3 cellular contexts compared by ENCODE assay signal in the genomic region with DNA sequence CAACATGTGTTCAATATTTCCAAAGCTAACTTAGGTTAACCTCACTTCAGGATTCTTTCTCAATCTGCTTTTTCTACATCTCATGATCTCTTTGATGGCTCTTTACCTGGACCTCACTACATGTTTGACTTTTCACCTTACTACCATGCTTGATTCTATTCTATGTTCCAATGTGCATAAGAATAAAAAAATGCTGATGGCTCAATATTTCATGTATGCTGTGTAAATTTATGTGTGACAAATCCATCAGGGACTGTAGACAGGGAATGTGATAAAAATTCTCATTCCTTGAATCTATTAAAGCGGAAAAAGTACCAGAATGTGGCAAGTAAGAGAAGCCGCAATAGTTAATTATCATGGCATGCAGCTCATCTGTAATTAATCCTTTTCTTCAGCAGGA.
A peak's percentile ranks its signal among the peaks of the same experiment; 100 is the strongest.
TF ChIP-seq lines count a peak whose summit lies in the region.

No MANE protein-coding gene starts in this region.

TF ChIP-seq in IMR-90, 13 proteins besides CTCF, POLR2A, EP300 and RAD21:
- TF ChIP-seq MXI1 (IDR thresholded peaks at IDR 0.05; ENCODE audit: borderline replicate concordance, low read depth, low read length), result no peak
- no peak for TF ChIP-seq NFE2L2 (IDR thresholded peaks at IDR 0.05; ENCODE audit: low read depth, low read length)
- no peak for TF ChIP-seq BHLHE40 (IDR thresholded peaks at IDR 0.05; ENCODE audit: low read depth, low read length)
- TF ChIP-seq MAFK (IDR thresholded peaks at IDR 0.05; ENCODE audit: low read depth, low read length), result peak; percentile 53
- no peak for TF ChIP-seq MAZ (IDR thresholded peaks at IDR 0.05; ENCODE audit: borderline replicate concordance, low read depth, low read length)
- TF ChIP-seq CEBPB (IDR thresholded peaks at IDR 0.05; ENCODE audit: low read depth, low read length), result no peak
- TF ChIP-seq, protein P1, sequence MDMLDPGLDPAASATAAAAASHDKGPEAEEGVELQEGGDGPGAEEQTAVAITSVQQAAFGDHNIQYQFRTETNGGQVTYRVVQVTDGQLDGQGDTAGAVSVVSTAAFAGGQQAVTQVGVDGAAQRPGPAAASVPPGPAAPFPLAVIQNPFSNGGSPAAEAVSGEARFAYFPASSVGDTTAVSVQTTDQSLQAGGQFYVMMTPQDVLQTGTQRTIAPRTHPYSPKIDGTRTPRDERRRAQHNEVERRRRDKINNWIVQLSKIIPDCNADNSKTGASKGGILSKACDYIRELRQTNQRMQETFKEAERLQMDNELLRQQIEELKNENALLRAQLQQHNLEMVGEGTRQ (IDR thresholded peaks at IDR 0.05; ENCODE audit: low read depth, low read length), result no peak
- TF ChIP-seq SMC3 (IDR thresholded peaks at IDR 0.05; ENCODE audit: low read depth, low read length), result no peak

TF ChIP-seq in K562, 482 proteins besides CTCF, POLR2A, EP300 and RAD21:
- peak; percentile 39; the same call in 1 of the 2 replicates for TF ChIP-seq ZNF316 (IDR thresholded peaks at IDR 0.05)
- no peak for TF ChIP-seq RBM22 (IDR thresholded peaks at IDR 0.05; ENCODE audit: low read depth, low read length, poor library complexity, severe bottlenecking)
- TF ChIP-seq, protein P2, sequence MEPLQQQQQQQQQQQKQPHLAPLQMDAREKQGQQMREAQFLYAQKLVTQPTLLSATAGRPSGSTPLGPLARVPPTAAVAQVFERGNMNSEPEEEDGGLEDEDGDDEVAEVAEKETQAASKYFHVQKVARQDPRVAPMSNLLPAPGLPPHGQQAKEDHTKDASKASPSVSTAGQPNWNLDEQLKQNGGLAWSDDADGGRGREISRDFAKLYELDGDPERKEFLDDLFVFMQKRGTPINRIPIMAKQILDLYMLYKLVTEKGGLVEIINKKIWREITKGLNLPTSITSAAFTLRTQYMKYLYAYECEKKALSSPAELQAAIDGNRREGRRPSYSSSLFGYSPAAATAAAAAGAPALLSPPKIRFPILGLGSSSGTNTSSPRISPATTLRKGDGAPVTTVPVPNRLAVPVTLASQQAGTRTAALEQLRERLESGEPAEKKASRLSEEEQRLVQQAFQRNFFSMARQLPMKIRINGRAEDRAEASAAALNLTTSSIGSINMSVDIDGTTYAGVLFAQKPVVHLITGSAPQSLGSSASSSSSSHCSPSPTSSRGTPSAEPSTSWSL (CRISPR knock-in tag; IDR thresholded peaks at IDR 0.05; ENCODE audit: borderline replicate concordance), result no peak
- no peak for TF ChIP-seq OTX1 (CRISPR knock-in tag; IDR thresholded peaks at IDR 0.05)
- TF ChIP-seq ZKSCAN1 (IDR thresholded peaks at IDR 0.05; ENCODE audit: low read depth, low read length), result no peak
- TF ChIP-seq, protein P3, sequence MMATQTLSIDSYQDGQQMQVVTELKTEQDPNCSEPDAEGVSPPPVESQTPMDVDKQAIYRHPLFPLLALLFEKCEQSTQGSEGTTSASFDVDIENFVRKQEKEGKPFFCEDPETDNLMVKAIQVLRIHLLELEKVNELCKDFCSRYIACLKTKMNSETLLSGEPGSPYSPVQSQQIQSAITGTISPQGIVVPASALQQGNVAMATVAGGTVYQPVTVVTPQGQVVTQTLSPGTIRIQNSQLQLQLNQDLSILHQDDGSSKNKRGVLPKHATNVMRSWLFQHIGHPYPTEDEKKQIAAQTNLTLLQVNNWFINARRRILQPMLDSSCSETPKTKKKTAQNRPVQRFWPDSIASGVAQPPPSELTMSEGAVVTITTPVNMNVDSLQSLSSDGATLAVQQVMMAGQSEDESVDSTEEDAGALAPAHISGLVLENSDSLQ (IDR thresholded peaks at IDR 0.05), result no peak

TF ChIP-seq in neural cell, 6 proteins besides CTCF, POLR2A, EP300 and RAD21:
- TF ChIP-seq MXI1 (conservative IDR thresholded peaks at IDR 0.05; ENCODE audit: poor library complexity, severe bottlenecking) (no peak), EZH2 (IDR thresholded peaks at IDR 0.05; ENCODE audit: borderline replicate concordance, insufficient read depth, low read length, poor library complexity, severe bottlenecking) (no peak), POLR2AphosphoS5 (IDR thresholded peaks at IDR 0.05) (no peak), SMC3 (conservative IDR thresholded peaks at IDR 0.05; ENCODE audit: poor library complexity) (no peak), TAF1 (IDR thresholded peaks at IDR 0.05; ENCODE audit: low read depth) (no peak)
- TF ChIP-seq, protein P4, sequence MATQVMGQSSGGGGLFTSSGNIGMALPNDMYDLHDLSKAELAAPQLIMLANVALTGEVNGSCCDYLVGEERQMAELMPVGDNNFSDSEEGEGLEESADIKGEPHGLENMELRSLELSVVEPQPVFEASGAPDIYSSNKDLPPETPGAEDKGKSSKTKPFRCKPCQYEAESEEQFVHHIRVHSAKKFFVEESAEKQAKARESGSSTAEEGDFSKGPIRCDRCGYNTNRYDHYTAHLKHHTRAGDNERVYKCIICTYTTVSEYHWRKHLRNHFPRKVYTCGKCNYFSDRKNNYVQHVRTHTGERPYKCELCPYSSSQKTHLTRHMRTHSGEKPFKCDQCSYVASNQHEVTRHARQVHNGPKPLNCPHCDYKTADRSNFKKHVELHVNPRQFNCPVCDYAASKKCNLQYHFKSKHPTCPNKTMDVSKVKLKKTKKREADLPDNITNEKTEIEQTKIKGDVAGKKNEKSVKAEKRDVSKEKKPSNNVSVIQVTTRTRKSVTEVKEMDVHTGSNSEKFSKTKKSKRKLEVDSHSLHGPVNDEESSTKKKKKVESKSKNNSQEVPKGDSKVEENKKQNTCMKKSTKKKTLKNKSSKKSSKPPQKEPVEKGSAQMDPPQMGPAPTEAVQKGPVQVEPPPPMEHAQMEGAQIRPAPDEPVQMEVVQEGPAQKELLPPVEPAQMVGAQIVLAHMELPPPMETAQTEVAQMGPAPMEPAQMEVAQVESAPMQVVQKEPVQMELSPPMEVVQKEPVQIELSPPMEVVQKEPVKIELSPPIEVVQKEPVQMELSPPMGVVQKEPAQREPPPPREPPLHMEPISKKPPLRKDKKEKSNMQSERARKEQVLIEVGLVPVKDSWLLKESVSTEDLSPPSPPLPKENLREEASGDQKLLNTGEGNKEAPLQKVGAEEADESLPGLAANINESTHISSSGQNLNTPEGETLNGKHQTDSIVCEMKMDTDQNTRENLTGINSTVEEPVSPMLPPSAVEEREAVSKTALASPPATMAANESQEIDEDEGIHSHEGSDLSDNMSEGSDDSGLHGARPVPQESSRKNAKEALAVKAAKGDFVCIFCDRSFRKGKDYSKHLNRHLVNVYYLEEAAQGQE (IDR thresholded peaks at IDR 0.05; ENCODE audit: borderline replicate concordance), result no peak
